Comparison of ENCODE assay signal across 2 cellular contexts in the genomic region with DNA sequence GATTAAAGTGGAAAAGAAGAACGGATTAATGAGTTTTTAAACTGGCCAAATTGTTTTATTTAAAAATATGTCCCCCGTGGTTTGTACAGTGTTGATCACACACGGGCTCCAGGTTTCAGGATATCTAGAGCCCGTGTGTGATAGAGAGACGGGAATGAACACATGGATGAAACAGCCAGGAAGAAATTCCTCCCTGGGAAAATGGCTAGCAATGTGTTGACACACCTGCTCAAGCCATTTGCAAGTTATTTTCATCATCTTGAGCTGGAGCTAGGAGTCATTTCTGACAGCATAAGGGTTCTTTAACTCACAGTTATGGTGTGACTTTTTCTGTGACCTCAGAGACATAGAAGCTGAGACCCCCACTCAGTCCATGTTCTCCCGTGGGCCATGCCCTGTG.
TF ChIP-seq lines count a peak whose summit lies in the region.

No MANE protein-coding gene starts in this region.

TF ChIP-seq in GM23338, 12 proteins besides CTCF, POLR2A, EP300 and RAD21 (continued from another document):
- TF ChIP-seq NANOG (IDR thresholded peaks at IDR 0.05; ENCODE audit: borderline replicate concordance) (no peak), EZH2phosphoT487 (IDR thresholded peaks at IDR 0.05; ENCODE audit: unreplicated experiment) (no peak)
TF ChIP-seq in GM23338: peak in this region for 0.

TF ChIP-seq in WTC11, 78 proteins besides CTCF, POLR2A, EP300 and RAD21 (continued from another document):
- TF ChIP-seq, protein P1, sequence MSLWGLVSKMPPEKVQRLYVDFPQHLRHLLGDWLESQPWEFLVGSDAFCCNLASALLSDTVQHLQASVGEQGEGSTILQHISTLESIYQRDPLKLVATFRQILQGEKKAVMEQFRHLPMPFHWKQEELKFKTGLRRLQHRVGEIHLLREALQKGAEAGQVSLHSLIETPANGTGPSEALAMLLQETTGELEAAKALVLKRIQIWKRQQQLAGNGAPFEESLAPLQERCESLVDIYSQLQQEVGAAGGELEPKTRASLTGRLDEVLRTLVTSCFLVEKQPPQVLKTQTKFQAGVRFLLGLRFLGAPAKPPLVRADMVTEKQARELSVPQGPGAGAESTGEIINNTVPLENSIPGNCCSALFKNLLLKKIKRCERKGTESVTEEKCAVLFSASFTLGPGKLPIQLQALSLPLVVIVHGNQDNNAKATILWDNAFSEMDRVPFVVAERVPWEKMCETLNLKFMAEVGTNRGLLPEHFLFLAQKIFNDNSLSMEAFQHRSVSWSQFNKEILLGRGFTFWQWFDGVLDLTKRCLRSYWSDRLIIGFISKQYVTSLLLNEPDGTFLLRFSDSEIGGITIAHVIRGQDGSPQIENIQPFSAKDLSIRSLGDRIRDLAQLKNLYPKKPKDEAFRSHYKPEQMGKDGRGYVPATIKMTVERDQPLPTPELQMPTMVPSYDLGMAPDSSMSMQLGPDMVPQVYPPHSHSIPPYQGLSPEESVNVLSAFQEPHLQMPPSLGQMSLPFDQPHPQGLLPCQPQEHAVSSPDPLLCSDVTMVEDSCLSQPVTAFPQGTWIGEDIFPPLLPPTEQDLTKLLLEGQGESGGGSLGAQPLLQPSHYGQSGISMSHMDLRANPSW (CRISPR knock-in tag; conservative IDR thresholded peaks at IDR 0.05; ENCODE audit: low read depth), result no peak
- no peak for TF ChIP-seq NR3C1 (CRISPR knock-in tag; conservative IDR thresholded peaks at IDR 0.05; ENCODE audit: low read depth)
- TF ChIP-seq, protein P2, sequence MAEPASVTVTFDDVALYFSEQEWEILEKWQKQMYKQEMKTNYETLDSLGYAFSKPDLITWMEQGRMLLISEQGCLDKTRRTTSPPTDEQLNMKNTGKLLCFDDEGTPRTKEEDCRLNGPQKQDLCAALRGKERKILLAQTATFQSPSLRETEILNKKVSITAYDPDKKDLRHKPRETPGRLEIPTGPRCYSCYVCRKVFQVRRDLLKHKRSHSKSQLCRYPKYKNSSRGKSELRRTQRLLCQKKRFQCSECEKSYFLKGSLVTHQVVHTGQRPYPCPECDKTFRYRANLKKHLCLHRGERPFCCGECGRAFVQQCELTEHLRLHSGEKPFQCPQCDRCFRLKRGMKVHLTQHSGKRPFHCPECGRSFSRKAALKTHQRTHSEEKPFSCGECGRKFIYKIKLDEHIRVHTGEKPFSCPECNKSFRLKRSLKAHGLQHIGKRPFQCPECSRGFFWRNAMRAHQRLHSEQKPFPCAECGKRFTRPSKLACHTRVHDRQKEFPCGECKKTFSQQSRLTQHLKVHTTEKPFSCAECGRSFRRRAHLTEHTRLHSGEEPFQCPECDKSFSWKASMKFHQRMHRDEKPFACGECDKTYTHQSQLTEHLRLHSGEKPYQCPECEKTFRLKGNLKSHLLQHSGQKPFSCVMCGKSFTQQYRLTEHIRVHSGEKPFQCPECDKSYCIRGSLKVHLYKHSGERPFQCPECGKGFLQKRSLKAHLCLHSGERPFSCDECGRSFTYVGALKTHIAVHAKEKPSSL (CRISPR knock-in tag; conservative IDR thresholded peaks at IDR 0.05), result no peak
